16 cellular contexts compared by ENCODE assay signal in genomic region chr14:52003324-52003723, GRCh38. TPM values are rescaled to one million over a fixed set of nuclear protein-coding genes. Genes with fewer than 3 reads are reported as not detected.
DNase-seq lines count a peak whose midpoint lies in the region; ATAC-seq and TF ChIP-seq lines count a peak whose summit lies in the region.
"Had no signal": no experiment of that assay in that cellular context is flagged by ENCODE, and none has a peak within 500 bp of the region (broad histone marks: within the 10 kb centered on the region; RNA-seq: fewer than 3 reads in every experiment).

No MANE protein-coding gene starts in this region.

- H3K27me3 ChIP-seq in smooth muscle cell (ENCODE audit: low read depth), result no peaks in the 10 kb centered on the region

- H2AFZ ChIP-seq in smooth muscle cell (ENCODE audit: low read depth), result no peak overlapping the region
- H2AFZ ChIP-seq: parathyroid adenoma had no signal

- no peaks in the 10 kb centered on the region for H3K4me1 ChIP-seq in smooth muscle cell (ENCODE audit: low read depth)
- H3K4me1 ChIP-seq: parathyroid adenoma had no signal

- DNase-seq in fibroblast of gingiva (ENCODE audit: low read depth) (peak; percentile 72), left colon (no peak), smooth muscle cell (lab: John Stamatoyannopoulos, UW; ENCODE audit: unreplicated experiment) (no peak), SIG-M5 (lab: John Stamatoyannopoulos, UW) (no peak), SIG-M5 treated with dmso at 0.1 percent for 504 hours (lab: John Stamatoyannopoulos, UW; ENCODE audit: unreplicated experiment) (no peak), DMS79 (lab: John Stamatoyannopoulos, UW) (no peak)
- DNase-seq: activated B cell treated with CpG ODN at 0.5 μM for 24 hours; activated CD8-positive, alpha-beta memory T cell treated with anti-CD3 and anti-CD28 coated beads, Interleukin-2, amount 10 ng/mL, durations not matched to agents 7 days and 5 days; activated effector memory CD4-positive, alpha-beta T cell treated with anti-CD3 and anti-CD28 coated beads, Interleukin-2, amount 50 U/mL, for 16 hours; DMS 273 treated with DMSO at 0.1 percent for 48 hours; NCI-H1105; NCI-H345; T-helper 17 cell had no signal

- peak; percentile 50 for ATAC-seq in left colon
- no peak for ATAC-seq in HG03108 (IDR thresholded peaks at IDR 0.05; ENCODE audit: unreplicated experiment)
- ATAC-seq: activated CD8-positive, alpha-beta memory T cell treated with anti-CD3 and anti-CD28 coated beads, Interleukin-2, amount 10 ng/mL, durations not matched to agents 7 days and 5 days; T-helper 17 cell had no signal

- H3K4me2 ChIP-seq in smooth muscle cell, result no peak overlapping the region

- no peak overlapping the region for H3K4me3 ChIP-seq in smooth muscle cell

- H3K36me3 ChIP-seq in smooth muscle cell (ENCODE audit: low read depth), result peaks cover 41% of the 10 kb centered on the region

- peaks cover 22% of the 10 kb centered on the region for H3F3A ChIP-seq in smooth muscle cell (ENCODE audit: low read depth)

- no peaks in the 10 kb centered on the region for H3K9me3 ChIP-seq in smooth muscle cell (replicated peaks; ENCODE audit: low read depth)

- H3K79me2 ChIP-seq in smooth muscle cell (ENCODE audit: low read depth), result peaks cover 24% of the 10 kb centered on the region
- H3K79me2 ChIP-seq: parathyroid adenoma had no signal

- intact Hi-C loops in left colon (cut with DNase I, micrococcal nuclease), result no loop called here

- 65% methylated on average over 3 of the region's 3 CpGs for WGBS in smooth muscle cell (ENCODE audit: low lambda C conversion rate)

- no peaks in the 10 kb centered on the region for H4K20me1 ChIP-seq in smooth muscle cell (ENCODE audit: low read depth)

- H3K9ac ChIP-seq in smooth muscle cell (ENCODE audit: low read depth), result no peak overlapping the region
- H3K9ac ChIP-seq: parathyroid adenoma had no signal

- no peak for TF ChIP-seq CTCF in VCaP (conservative IDR thresholded peaks at IDR 0.05)
- TF ChIP-seq CTCF in smooth muscle cell (IDR thresholded peaks at IDR 0.05; ENCODE audit: borderline replicate concordance, insufficient read depth, poor library complexity, severe bottlenecking), result no peak

- H3K27ac ChIP-seq in VCaP (peak overlapping the region; percentile 86), smooth muscle cell (ENCODE audit: low read depth) (peak overlapping the region; percentile 33)

RNA-seq across cellular contexts. Expression of gene RTRAF, which starts 14.0 kb away (rescaled TPM):
- total RNA-seq in left colon, result 100 to 1,000 TPM; 119 to 136 TPM
- total RNA-seq in smooth muscle cell, result 143 and 163 TPM in 2 replicates
- polyA plus RNA-seq in smooth muscle cell, result 218 and 221 TPM in 2 replicates
